8 cellular contexts compared by ENCODE assay signal in genomic region chr6:166106076-166106686, GRCh38.
A peak's percentile ranks its signal among the peaks of the same experiment; 100 is the strongest.
DNase-seq lines count a peak whose midpoint lies in the region; ATAC-seq and TF ChIP-seq lines count a peak whose summit lies in the region.

No MANE protein-coding gene starts in this region.

- intact Hi-C loops in esophagus muscularis mucosa (cut with DNase I): loop anchor here (10.0 kb wide), 1 partner anchor 381 kb away; no protein-coding TSS in a partner anchor

- H3K9me3 Mint-ChIP-seq in CD4-positive, CD25-positive, alpha-beta regulatory T cell: peaks cover 1 to 8% (median 6%) of the 10 kb centered on the region in 7 donors
- H3K9me3 Mint-ChIP-seq in nephron: peaks cover 8% of the 10 kb centered on the region

- peaks cover 0 to 13% of the 10 kb centered on the region in 2 experiments for H3K9me3 ChIP-seq in CD4-positive, CD25-positive, alpha-beta regulatory T cell (ENCODE audit: control insufficient read depth in 2 of 2, low read length in 2 of 2)
- H3K9me3 ChIP-seq in esophagus muscularis mucosa: peaks cover 0 to 11% (median 6%) of the 10 kb centered on the region in 4 donors

- no peak overlapping the region for H3K27ac ChIP-seq in CD4-positive, CD25-positive, alpha-beta regulatory T cell (ENCODE audit: insufficient read depth, low read length, poor library complexity, severe bottlenecking)
- H3K27ac ChIP-seq in esophagus muscularis mucosa (replicated peaks in 1 of 4): no peak overlapping the region

- no peak overlapping the region for H3K27ac Mint-ChIP-seq in CD4-positive, CD25-positive, alpha-beta regulatory T cell
- no peak overlapping the region for H3K27ac Mint-ChIP-seq in nephron

- H3K36me3 ChIP-seq in CD4-positive, CD25-positive, alpha-beta regulatory T cell (ENCODE audit: control insufficient read depth, insufficient read depth, low read length): no peaks in the 10 kb centered on the region
- H3K36me3 ChIP-seq in esophagus muscularis mucosa: no peaks in the 10 kb centered on the region

- TF ChIP-seq POLR2A in esophagus muscularis mucosa (IDR thresholded peaks at IDR 0.05; ENCODE audit: low read depth): no peak

- peaks cover 0 to 5% (median 3%) of the 10 kb centered on the region in 4 donors for H3K4me1 Mint-ChIP-seq in CD4-positive, CD25-positive, alpha-beta regulatory T cell
- no peaks in the 10 kb centered on the region for H3K4me1 Mint-ChIP-seq in nephron

- peak; percentile 89 to 96 (median 90) for TF ChIP-seq CTCF in esophagus muscularis mucosa (IDR thresholded peaks at IDR 0.05)
- TF ChIP-seq CTCF in nephron (IDR thresholded peaks at IDR 0.05; ENCODE audit: unreplicated experiment in 3 of 3): peak; percentile 93 to 97 (median 94)

- peaks cover 6% of the 10 kb centered on the region for H3K27me3 Mint-ChIP-seq in CD4-positive, CD25-positive, alpha-beta regulatory T cell
- peaks cover 29% of the 10 kb centered on the region for H3K27me3 Mint-ChIP-seq in nephron (ENCODE audit: low read depth)

- WGBS in esophagus muscularis mucosa: 3% methylated on average over 11 of the region's 11 CpGs

- no peak overlapping the region for H3K4me3 ChIP-seq in CD4-positive, CD25-positive, alpha-beta regulatory T cell (ENCODE audit: low read depth, low read length)
- no peak overlapping the region for H3K4me3 ChIP-seq in esophagus muscularis mucosa

- no peaks in the 10 kb centered on the region for H3K36me3 Mint-ChIP-seq in CD4-positive, CD25-positive, alpha-beta regulatory T cell
- peaks cover 5% of the 10 kb centered on the region for H3K36me3 Mint-ChIP-seq in nephron (ENCODE audit: low read depth)

- no peak for ATAC-seq in CD4-positive, CD25-positive, alpha-beta regulatory T cell (ENCODE audit: low read depth in 2 of 2)
- ATAC-seq in GM19324 (IDR thresholded peaks at IDR 0.05; ENCODE audit: low FRiP score, unreplicated experiment) (peak; percentile 72), HG03565 (IDR thresholded peaks at IDR 0.05; ENCODE audit: unreplicated experiment) (peak; percentile 77)

- DNase-seq in CD4-positive, CD25-positive, alpha-beta regulatory T cell: peak; percentile 15 to 69 (median 17)
- DNase-seq in NK-92 (lab: John Stamatoyannopoulos, UW; ENCODE audit: unreplicated experiment) (peak; percentile 15), esophagus muscularis mucosa (ENCODE audit: extremely low spot score) (peak; percentile 93), superior temporal gyrus (ENCODE audit: extremely low spot score) (peak; percentile 94)
- peak; percentile 24 for DNase-seq in activated CD8-positive, alpha-beta memory T cell treated with anti-CD3 and anti-CD28 coated beads, Interleukin-2, amount 50 U/mL, for 24 hours (ENCODE audit: extremely low read depth)

- no peaks in the 10 kb centered on the region for H3K4me1 ChIP-seq in CD4-positive, CD25-positive, alpha-beta regulatory T cell (ENCODE audit: control insufficient read depth, insufficient read depth, low read length, poor library complexity, severe bottlenecking)
- peaks cover 0 to 6% (median 0%) of the 10 kb centered on the region in 4 donors for H3K4me1 ChIP-seq in esophagus muscularis mucosa

- TF ChIP-seq EP300 in esophagus muscularis mucosa (IDR thresholded peaks at IDR 0.05): no peak

- peaks cover 4% of the 10 kb centered on the region for H3K27me3 ChIP-seq in CD4-positive, CD25-positive, alpha-beta regulatory T cell (ENCODE audit: control insufficient read depth, insufficient read depth, low read length)
- H3K27me3 ChIP-seq in esophagus muscularis mucosa: no peaks in the 10 kb centered on the region

- no peak overlapping the region for H3K4me3 Mint-ChIP-seq in CD4-positive, CD25-positive, alpha-beta regulatory T cell
- H3K4me3 Mint-ChIP-seq in nephron: no peak overlapping the region

Comparison
In these comparisons a context has a peak if more than half of its experiments do, and no peak if none do; other contexts are left out.
1. ATAC-seq: peak in GM19324 (single experiment) and HG03565 (single experiment); none in CD4-positive, CD25-positive, alpha-beta regulatory T cell (0 of 2).
2. DNase-seq: peak in every context shown above with its lines; median percentile 94 in superior temporal gyrus; 93 in esophagus muscularis mucosa; 24 in activated CD8-positive, alpha-beta memory T cell treated with anti-CD3 and anti-CD28 coated beads, Interleukin-2, amount 50 U/mL, for 24 hours; 17 in CD4-positive, CD25-positive, alpha-beta regulatory T cell; 15 in NK-92.